In the genomic region with DNA sequence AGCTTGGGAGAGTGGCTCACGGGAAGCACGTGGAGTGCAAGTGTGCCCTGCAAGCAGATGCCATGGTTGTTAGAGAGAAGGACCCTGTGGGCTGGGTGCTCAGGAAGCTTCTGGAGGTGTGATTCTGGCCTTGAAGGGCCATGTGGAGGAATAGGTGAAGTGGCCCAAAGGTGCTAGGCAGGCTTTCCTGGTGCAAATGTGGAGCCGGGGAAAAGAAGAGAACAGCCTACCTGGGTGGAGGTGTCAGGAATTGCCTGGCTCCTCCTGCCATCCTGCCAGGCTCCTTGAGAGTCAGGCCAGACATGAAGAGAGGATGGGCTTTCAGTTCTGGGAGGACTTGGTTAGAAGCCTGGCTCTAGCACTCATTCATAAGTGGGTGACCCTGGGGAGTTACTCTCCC, we compare ENCODE assay signal across 20 cellular contexts. TPM values are rescaled to one million over a fixed set of nuclear protein-coding genes. Genes with fewer than 3 reads are reported as not detected.
"Had no signal": no experiment of that assay in that cellular context is flagged by ENCODE, and none has a peak within 500 bp of the region (broad histone marks: within the 10 kb centered on the region; RNA-seq: fewer than 3 reads in every experiment).

No MANE protein-coding gene starts in this region.

- H3K4me3 ChIP-seq: cardiac muscle cell, gastrocnemius medialis, heart right ventricle, left ventricle myocardium inferior, pancreas, SK-N-MC had no signal

- H3K9me3 Mint-ChIP-seq: activated naive CD8-positive, alpha-beta T cell treated with anti-CD3 and anti-CD28 coated beads, Interleukin-2, amount 50 U/mL, for 24 hours had no signal

- H3K4me1 Mint-ChIP-seq: activated naive CD8-positive, alpha-beta T cell treated with anti-CD3 and anti-CD28 coated beads, Interleukin-2, amount 50 U/mL, for 24 hours; memory B cell; stimulated activated memory B cell treated with anti-CD40 and anti-IgM and Interleukin-4, amounts not matched to agents 10 μg/mL and 1 μg/mL and 100 μg/mL, for 72 hours; T-cell had no signal

- H3K36me3 ChIP-seq: cardiac muscle cell, gastrocnemius medialis, heart right ventricle, left ventricle myocardium inferior, pancreas had no signal

- FAIRE-seq: colon, islet of Langerhans, pancreas, small intestine had no signal

- ATAC-seq: activated naive CD8-positive, alpha-beta T cell treated with anti-CD3 and anti-CD28 coated beads, Interleukin-2, amount 50 U/mL, for 24 hours; gastrocnemius medialis; heart right ventricle; pancreas; stimulated activated memory B cell treated with anti-CD40 and anti-IgM and Interleukin-4, amounts not matched to agents 10 μg/mL and 1 μg/mL and 100 μg/mL, for 72 hours; T-cell had no signal

- H3K9me3 ChIP-seq: gastrocnemius medialis, left ventricle myocardium inferior, pancreas had no signal

- H3K27ac Mint-ChIP-seq: activated naive CD8-positive, alpha-beta T cell treated with anti-CD3 and anti-CD28 coated beads, Interleukin-2, amount 50 U/mL, for 24 hours; memory B cell; stimulated activated memory B cell treated with anti-CD40 and anti-IgM and Interleukin-4, amounts not matched to agents 10 μg/mL and 1 μg/mL and 100 μg/mL, for 72 hours; T-cell had no signal

- DNase-seq: activated CD4-positive, alpha-beta T cell treated with anti-CD3 and anti-CD28 coated beads for 4 hours; activated gamma-delta T cell treated with Interleukin-2 at 50 U/mL for 16 hours; activated naive CD8-positive, alpha-beta T cell treated with anti-CD3 and anti-CD28 coated beads, Interleukin-2, amount 50 U/mL, for 24 hours; activated T-cell treated with anti-CD3 and anti-CD28 coated beads, Interleukin-2, amount 50 U/mL, for 1 hour; effector memory CD4-positive, alpha-beta T cell; gastrocnemius medialis; heart right ventricle; left ventricle myocardium inferior; retina; small intestine had no signal

- H3K27ac ChIP-seq: cardiac muscle cell, gastrocnemius medialis, heart right ventricle, left ventricle myocardium inferior, pancreas, SK-N-MC, VCaP had no signal

- H3K4me1 ChIP-seq: left ventricle myocardium inferior, pancreas had no signal

- H3K36me3 Mint-ChIP-seq: stimulated activated memory B cell treated with anti-CD40 and anti-IgM and Interleukin-4, amounts not matched to agents 10 μg/mL and 1 μg/mL and 100 μg/mL, for 72 hours; T-cell had no signal

- H3K27me3 ChIP-seq: cardiac muscle cell, gastrocnemius medialis, heart right ventricle, pancreas had no signal

- H3K4me3 Mint-ChIP-seq: activated naive CD8-positive, alpha-beta T cell treated with anti-CD3 and anti-CD28 coated beads, Interleukin-2, amount 50 U/mL, for 24 hours; memory B cell; stimulated activated memory B cell treated with anti-CD40 and anti-IgM and Interleukin-4, amounts not matched to agents 10 μg/mL and 1 μg/mL and 100 μg/mL, for 72 hours; T-cell had no signal

RNA-seq across cellular contexts. Expression of a gene that starts 23.4 kb away (rescaled TPM):
- polyA plus RNA-seq: neural cell had no signal
